33 cellular contexts compared by ENCODE assay signal in the genomic region with DNA sequence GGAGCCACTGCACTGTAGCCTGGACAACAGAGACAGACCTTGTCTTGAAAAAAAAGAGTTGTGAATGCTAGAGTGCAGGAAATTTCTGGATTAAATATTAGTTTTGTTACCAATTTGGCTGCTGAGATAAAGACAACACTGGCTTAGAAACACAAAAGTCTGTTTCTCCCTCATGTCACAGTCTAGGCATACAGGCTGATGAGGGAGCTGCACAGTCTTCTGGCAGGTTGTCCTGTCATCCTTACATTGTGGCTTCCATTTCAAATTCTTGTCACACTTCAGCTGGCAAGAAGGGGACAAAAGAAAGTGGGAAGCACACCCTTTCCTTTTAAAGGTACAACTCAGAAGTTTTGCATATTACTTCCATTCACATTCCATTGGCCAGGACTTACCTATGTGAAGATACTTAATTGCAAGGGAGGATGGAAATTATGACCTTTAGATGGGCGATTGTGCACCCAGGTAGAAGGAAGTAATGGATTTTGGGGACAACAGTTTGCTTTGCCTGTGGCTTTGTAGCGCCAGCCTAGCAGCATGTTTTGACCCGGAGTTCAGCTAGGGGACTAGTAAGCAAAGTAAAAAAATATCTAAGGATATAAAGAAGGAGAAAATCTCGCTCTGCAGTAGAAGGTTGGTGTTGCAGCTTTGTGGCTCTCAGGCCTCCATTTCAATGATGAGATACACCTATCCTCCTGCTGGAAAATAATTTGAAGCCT.
"Had no signal": no experiment of that assay in that cellular context is flagged by ENCODE, and none has a peak within 500 bp of the region (broad histone marks: within the 10 kb centered on the region; RNA-seq: fewer than 3 reads in every experiment).

No MANE protein-coding gene starts in this region.

- FAIRE-seq: RCC 7860 had no signal

- H3K36me3 Mint-ChIP-seq: activated naive CD8-positive, alpha-beta T cell treated with anti-CD3 and anti-CD28 coated beads for 36 hours had no signal

- H3K4me2 ChIP-seq: KMS-11 had no signal

- H3K9me3 Mint-ChIP-seq: activated CD4-positive, alpha-beta T cell treated with anti-CD3 and anti-CD28 coated beads, Interleukin-2, amount 10 ng/mL, durations not matched to agents 24 days and 14 days; activated CD8-positive, alpha-beta T cell treated with anti-CD3 and anti-CD28 coated beads for 36 hours; activated naive CD8-positive, alpha-beta T cell treated with anti-CD3 and anti-CD28 coated beads for 36 hours; activated T-cell treated with anti-CD3 and anti-CD28 coated beads, Interleukin-2, amount 50 U/mL, for 72 hours; activated T-helper 17 cell treated with anti-CD3 and anti-CD28 coated beads, Interleukin-2, amount 50 U/mL, for 72 hours had no signal

- H3K4me3 Mint-ChIP-seq: activated CD4-positive, alpha-beta T cell treated with anti-CD3 and anti-CD28 coated beads, Interleukin-2, amount 10 ng/mL, durations not matched to agents 24 days and 14 days; activated CD8-positive, alpha-beta T cell treated with anti-CD3 and anti-CD28 coated beads for 36 hours; activated naive CD8-positive, alpha-beta T cell treated with anti-CD3 and anti-CD28 coated beads for 36 hours; activated T-cell treated with anti-CD3 and anti-CD28 coated beads, Interleukin-2, amount 50 U/mL, for 72 hours; activated T-helper 17 cell treated with anti-CD3 and anti-CD28 coated beads, Interleukin-2, amount 50 U/mL, for 72 hours had no signal

- H3K27ac Mint-ChIP-seq: activated CD4-positive, alpha-beta T cell treated with anti-CD3 and anti-CD28 coated beads, Interleukin-2, amount 10 ng/mL, durations not matched to agents 24 days and 14 days; activated CD8-positive, alpha-beta T cell treated with anti-CD3 and anti-CD28 coated beads for 36 hours; activated naive CD8-positive, alpha-beta T cell treated with anti-CD3 and anti-CD28 coated beads for 36 hours; activated T-cell treated with anti-CD3 and anti-CD28 coated beads, Interleukin-2, amount 50 U/mL, for 72 hours had no signal

- DNase-seq: activated CD4-positive, alpha-beta T cell treated with anti-CD3 and anti-CD28 coated beads, Interleukin-2, amount 10 ng/mL, durations not matched to agents 24 days and 14 days; activated CD4-positive, alpha-beta T cell treated with anti-CD3 and anti-CD28 coated beads, Interleukin-2, amount 50 U/mL, for 4 hours; activated CD8-positive, alpha-beta T cell treated with anti-CD3 and anti-CD28 coated beads for 36 hours; activated effector memory CD4-positive, alpha-beta T cell treated with anti-CD3 and anti-CD28 coated beads, Interleukin-2, amount 50 U/mL, for 16 hours; activated naive CD4-positive, alpha-beta T cell; activated naive CD4-positive, alpha-beta T cell treated with anti-CD3 and anti-CD28 coated beads, Interleukin-2, amount 50 U/mL, for 16 hours; activated naive CD8-positive, alpha-beta T cell treated with anti-CD3 and anti-CD28 coated beads for 36 hours; activated T-cell treated with anti-CD3 and anti-CD28 coated beads, Interleukin-2, amount 50 U/mL, for 1 hour; activated T-cell treated with anti-CD3 and anti-CD28 coated beads, Interleukin-2, amount 50 U/mL, for 72 hours; amniotic stem cell; aorta; brain microvascular endothelial cell; central memory CD4-positive, alpha-beta T cell; MM.1S; MV-4-11; NCI-H1092; NCI-H2081; NCI-H2171 treated with DMSO at 0.1 percent for 48 hours; NCI-H2227 treated with DMSO at 0.1 percent for 48 hours; NCI-H446; NCI-H524; NK-92 treated with Interleukin-12 subunit alpha and Interleukin-12 subunit beta, amount 100 ng/mL, for 24 hours; PC-3; Right ventricle myocardium superior; SW 1271; T-helper 1 cell; T-helper 2 cell; T-helper 9 cell; WERI-Rb-1 had no signal

- H3K27me3 ChIP-seq: brain microvascular endothelial cell had no signal

- H3K27ac ChIP-seq: brain microvascular endothelial cell, KMS-11, RWPE1, WERI-Rb-1 had no signal

- H3K4me1 Mint-ChIP-seq: activated naive CD8-positive, alpha-beta T cell treated with anti-CD3 and anti-CD28 coated beads for 36 hours; activated T-helper 17 cell treated with anti-CD3 and anti-CD28 coated beads, Interleukin-2, amount 50 U/mL, for 72 hours had no signal

- ATAC-seq: activated CD8-positive, alpha-beta T cell treated with anti-CD3 and anti-CD28 coated beads for 36 hours; activated T-cell treated with anti-CD3 and anti-CD28 coated beads, Interleukin-2, amount 50 U/mL, for 72 hours; activated T-helper 17 cell treated with anti-CD3 and anti-CD28 coated beads, Interleukin-2, amount 50 U/mL, for 72 hours; PC-3 had no signal

- H3K36me3 ChIP-seq: brain microvascular endothelial cell, WERI-Rb-1 had no signal

- H3K27me3 Mint-ChIP-seq: activated CD4-positive, alpha-beta T cell treated with anti-CD3 and anti-CD28 coated beads, Interleukin-2, amount 10 ng/mL, durations not matched to agents 24 days and 14 days; activated naive CD8-positive, alpha-beta T cell treated with anti-CD3 and anti-CD28 coated beads for 36 hours had no signal

- H3K9ac ChIP-seq: KMS-11 had no signal
